Comparison of ENCODE assay signal across 8 cellular contexts in genomic region chr15:98865397-98866339, GRCh38.
A peak's percentile ranks its signal among the peaks of the same experiment; 100 is the strongest.
DNase-seq lines count a peak whose midpoint lies in the region; ATAC-seq lines count a peak whose summit lies in the region.

No MANE protein-coding gene starts in this region.

- H2BK120ac ChIP-seq in mesenchymal stem cell (ENCODE audit: low read depth, low read length): no peak overlapping the region

- peak overlapping the region; percentile 65 to 76 for H3K4me3 ChIP-seq in duodenal mucosa (ENCODE audit: low read depth in 1 of 2, low read length in 2 of 2)
- peak overlapping the region in 1 of 2 experiments; percentile 82 for H3K4me3 ChIP-seq in mesenchymal stem cell (ENCODE audit: insufficient read depth in 1 of 2, low read depth in 1 of 2, low read length in 2 of 2)

- no peak overlapping the region for H4K91ac ChIP-seq in mesenchymal stem cell (ENCODE audit: low read length)

- peak overlapping the region in 1 of 2 experiments; percentile 64 for H3K4ac ChIP-seq in mesenchymal stem cell (ENCODE audit: low read depth in 1 of 2, low read length in 2 of 2)

- ATAC-seq in GM18508 (IDR thresholded peaks at IDR 0.05; ENCODE audit: insufficient read depth, unreplicated experiment) (peak; percentile 84), HG02970 (IDR thresholded peaks at IDR 0.05; ENCODE audit: low FRiP score, unreplicated experiment) (peak; percentile 84)

- peak; percentile 87 for DNase-seq in NCI-H226
- DNase-seq in activated CD4-positive, alpha-beta T cell treated with anti-CD3 and anti-CD28 coated beads, Interleukin-2, amount 50 U/mL, for 48 hours: peak; percentile 74 to 76
- peak; percentile 44 for DNase-seq in mesenchymal stem cell
- peak; percentile 37 to 53 for DNase-seq in stimulated activated CD8-positive, alpha-beta memory T cell treated with anti-CD3 and anti-CD28 coated beads, Interleukin-2, amount 100 ng/mL, for 1 hour (ENCODE audit: low read depth in 2 of 2)
- no peak for DNase-seq in NCI-H2196 (lab: John Stamatoyannopoulos, UW; ENCODE audit: unreplicated experiment)

- H3K9ac ChIP-seq in duodenal mucosa (ENCODE audit: low read depth in 1 of 2, low read length in 2 of 2): peak overlapping the region; percentile 44 to 58
- H3K9ac ChIP-seq in mesenchymal stem cell (ENCODE audit: low read length): peak overlapping the region; percentile 97

- H3K79me1 ChIP-seq in mesenchymal stem cell (replicated peaks; ENCODE audit: low read length, poor library complexity, severe bottlenecking): peaks cover 33% of the 10 kb centered on the region

- peak overlapping the region; percentile 12 for H2BK15ac ChIP-seq in mesenchymal stem cell (ENCODE audit: low read depth, poor library complexity, severe bottlenecking)

- peak overlapping the region in 1 of 2 experiments; percentile 39 for H2BK12ac ChIP-seq in mesenchymal stem cell (ENCODE audit: low read length in 2 of 2)

- H3K23ac ChIP-seq in mesenchymal stem cell (ENCODE audit: low read length in 2 of 2): no peak overlapping the region

- H3K14ac ChIP-seq in mesenchymal stem cell (ENCODE audit: low read length in 2 of 2): no peak overlapping the region

- H3K18ac ChIP-seq in mesenchymal stem cell (ENCODE audit: low read depth in 1 of 2, low read length in 2 of 2): peak overlapping the region; percentile 40 to 67

- no peak overlapping the region for H3K4me2 ChIP-seq in mesenchymal stem cell (ENCODE audit: low read length, poor library complexity, severe bottlenecking)

- H2AFZ ChIP-seq in mesenchymal stem cell (ENCODE audit: low read depth, low read length): no peak overlapping the region

- H4K8ac ChIP-seq in mesenchymal stem cell (ENCODE audit: low read length): no peak overlapping the region

- H3K27ac ChIP-seq in duodenal mucosa (ENCODE audit: low read depth, low read length): peak overlapping the region; percentile 3
- H3K27ac ChIP-seq in mesenchymal stem cell (ENCODE audit: low read length, poor library complexity, severe bottlenecking): no peak overlapping the region

- H3K4me1 ChIP-seq in duodenal mucosa (ENCODE audit: control insufficient read depth in 1 of 2, insufficient read depth in 2 of 2, low read length in 2 of 2) (peaks cover 0 to 4% of the 10 kb centered on the region in 2 donors), mesenchymal stem cell (ENCODE audit: control insufficient read depth, insufficient read depth, low read depth, low read length) (peaks cover 3% of the 10 kb centered on the region)

- H3K36me3 ChIP-seq in duodenal mucosa (ENCODE audit: control insufficient read depth in 1 of 2, insufficient read depth in 2 of 2, low read length in 2 of 2) (no peaks in the 10 kb centered on the region), mesenchymal stem cell (ENCODE audit: control insufficient read depth in 1 of 2, insufficient read depth in 2 of 2, low read depth in 1 of 2, low read length in 2 of 2) (no peaks in the 10 kb centered on the region)

- no peak overlapping the region for H2AK5ac ChIP-seq in mesenchymal stem cell (ENCODE audit: low read length, severe bottlenecking)

- no peaks in the 10 kb centered on the region for H3K9me3 ChIP-seq in duodenal mucosa (ENCODE audit: control insufficient read depth in 1 of 2, low read length in 2 of 2)
- H3K9me3 ChIP-seq in mesenchymal stem cell (ENCODE audit: control insufficient read depth, low read length): no peaks in the 10 kb centered on the region

- no peaks in the 10 kb centered on the region for H3K27me3 ChIP-seq in duodenal mucosa (ENCODE audit: control insufficient read depth in 1 of 2, insufficient read depth in 2 of 2, low read length in 2 of 2)
- no peaks in the 10 kb centered on the region for H3K27me3 ChIP-seq in mesenchymal stem cell (ENCODE audit: control insufficient read depth in 1 of 2, insufficient read depth in 1 of 2, low read length in 2 of 2)

- H2BK5ac ChIP-seq in mesenchymal stem cell (ENCODE audit: low read depth, low read length, poor library complexity, severe bottlenecking): no peak overlapping the region

- WGBS in mesenchymal stem cell: 76% methylated on average over 47 of the region's 50 CpGs
